23 cellular contexts compared by ENCODE assay signal in the genomic region with DNA sequence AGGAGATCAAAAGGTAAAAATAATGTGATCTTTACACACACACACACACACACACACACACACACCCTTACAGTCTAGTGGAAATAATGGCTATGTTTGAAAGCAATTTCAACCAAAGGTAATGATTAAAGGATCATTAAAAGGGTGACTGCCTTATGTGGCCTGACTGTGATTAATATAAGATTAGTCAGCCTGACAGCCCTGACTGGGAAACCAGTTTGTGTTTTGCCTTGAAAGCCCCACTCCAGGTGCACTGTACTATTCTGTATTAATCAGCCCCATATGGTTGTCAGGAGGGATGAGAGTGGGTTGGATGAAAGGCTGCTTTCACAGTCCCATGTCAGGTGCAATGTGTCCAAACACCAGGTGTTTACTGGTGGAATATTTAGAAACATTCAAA. TPM values are rescaled to one million over a fixed set of nuclear protein-coding genes. Genes with fewer than 3 reads are reported as not detected.
DNase-seq lines count a peak whose midpoint lies in the region; ATAC-seq and TF ChIP-seq lines count a peak whose summit lies in the region.
"Had no signal": no experiment of that assay in that cellular context is flagged by ENCODE, and none has a peak within 500 bp of the region (broad histone marks: within the 10 kb centered on the region; RNA-seq: fewer than 3 reads in every experiment).

No MANE protein-coding gene starts in this region.

- no peak overlapping the region for H3K4me3 ChIP-seq in body of pancreas
- H3K4me3 ChIP-seq in lower lobe of right lung: no peak overlapping the region
- no peak overlapping the region for H3K4me3 ChIP-seq in A673 (ENCODE audit: low read depth, low read length, poor library complexity, severe bottlenecking)
- H3K4me3 ChIP-seq: esophagus squamous epithelium had no signal

- H3K9me3 ChIP-seq in body of pancreas (no peaks in the 10 kb centered on the region), lower lobe of right lung (peaks cover 5% of the 10 kb centered on the region), A673 (ENCODE audit: low read depth, low read length, poor library complexity, severe bottlenecking) (no peaks in the 10 kb centered on the region)
- H3K9me3 ChIP-seq: esophagus squamous epithelium had no signal

- DNase-seq in DMS53 (lab: John Stamatoyannopoulos, UW): peak; percentile 43
- DNase-seq in DMS53 treated with DMSO at 0.1 percent for 48 hours (lab: John Stamatoyannopoulos, UW; ENCODE audit: unreplicated experiment): no peak
- peak; percentile 4 to 41 for DNase-seq in NCI-H526 (lab: John Stamatoyannopoulos, UW)
- no peak for DNase-seq in body of pancreas
- no peak for DNase-seq in SIG-M5 treated with dmso at 0.1 percent for 504 hours (lab: John Stamatoyannopoulos, UW; ENCODE audit: unreplicated experiment)
- DNase-seq in lower lobe of right lung: no peak
- no peak for DNase-seq in A673 (ENCODE audit: low spot score)
- DNase-seq: activated CD4-positive, alpha-beta T cell treated with anti-CD3 and anti-CD28 coated beads, Interleukin-2, amount 10 ng/mL, durations not matched to agents 7 days and 5 days; activated naive CD4-positive, alpha-beta T cell treated with anti-CD3 and anti-CD28 coated beads, Interleukin-2, amount 10 ng/mL, durations not matched to agents 7 days and 5 days; dermis blood vessel endothelial cell; DMS79; esophagus squamous epithelium; H9; head of caudate nucleus; stimulated activated naive CD8-positive, alpha-beta T cell treated with anti-CD3 and anti-CD28 coated beads, Interleukin-15, Interleukin-2, amounts not matched to agents 100 U/mL and 50 U/mL, for 24 hours; SW 1271; trophoblast cell had no signal

- TF ChIP-seq POLR2A in body of pancreas (IDR thresholded peaks at IDR 0.05): no peak

- BruUV-seq in A673 (replicated peaks; lab: Mats Ljungman, UMichigan): no TSS peak

- H3K4me3 Mint-ChIP-seq in nephron: no peak overlapping the region
- H3K4me3 Mint-ChIP-seq: activated CD4-positive, alpha-beta T cell treated with anti-CD3 and anti-CD28 coated beads, Interleukin-2, amount 10 ng/mL, durations not matched to agents 7 days and 5 days; activated naive CD4-positive, alpha-beta T cell treated with anti-CD3 and anti-CD28 coated beads, Interleukin-2, amount 10 ng/mL, durations not matched to agents 7 days and 5 days; H9; neural crest cell had no signal

- ATAC-seq in body of pancreas: peak; percentile 55
- no peak for ATAC-seq in lower lobe of right lung
- ATAC-seq: stimulated activated naive CD8-positive, alpha-beta T cell treated with anti-CD3 and anti-CD28 coated beads, Interleukin-15, Interleukin-2, amounts not matched to agents 100 U/mL and 50 U/mL, for 24 hours had no signal

- H3K27ac ChIP-seq in body of pancreas (no peak overlapping the region), lower lobe of right lung (no peak overlapping the region), A673 (ENCODE audit: low read depth, low read length, poor library complexity, severe bottlenecking) (no peak overlapping the region)
- H3K27ac ChIP-seq: 22Rv1, esophagus squamous epithelium, RWPE1 had no signal

- H3K4me1 Mint-ChIP-seq in nephron: no peaks in the 10 kb centered on the region
- H3K4me1 Mint-ChIP-seq: activated CD4-positive, alpha-beta T cell treated with anti-CD3 and anti-CD28 coated beads, Interleukin-2, amount 10 ng/mL, durations not matched to agents 7 days and 5 days; activated naive CD4-positive, alpha-beta T cell treated with anti-CD3 and anti-CD28 coated beads, Interleukin-2, amount 10 ng/mL, durations not matched to agents 7 days and 5 days; neural crest cell had no signal

- POLR2A ChIA-PET in A673 (lab: Charles Lee; ENCODE audit: low non-redundant PET): no interaction called here

- CTCF ChIA-PET in A673 (lab: Charles Lee): no interaction called here

- H3K27me3 Mint-ChIP-seq in nephron (ENCODE audit: low read depth): no peaks in the 10 kb centered on the region
- H3K27me3 Mint-ChIP-seq: activated CD4-positive, alpha-beta T cell treated with anti-CD3 and anti-CD28 coated beads, Interleukin-2, amount 10 ng/mL, durations not matched to agents 7 days and 5 days; activated naive CD4-positive, alpha-beta T cell treated with anti-CD3 and anti-CD28 coated beads, Interleukin-2, amount 10 ng/mL, durations not matched to agents 7 days and 5 days had no signal

- H3K27me3 ChIP-seq in body of pancreas: no peaks in the 10 kb centered on the region
- no peaks in the 10 kb centered on the region for H3K27me3 ChIP-seq in lower lobe of right lung (ENCODE audit: low read depth)
- H3K27me3 ChIP-seq in A673 (replicated peaks; ENCODE audit: insufficient read depth, low read depth, low read length, poor library complexity): no peaks in the 10 kb centered on the region
- H3K27me3 ChIP-seq: esophagus squamous epithelium had no signal

- H3K36me3 Mint-ChIP-seq in nephron (ENCODE audit: low read depth): no peaks in the 10 kb centered on the region
- H3K36me3 Mint-ChIP-seq: activated naive CD4-positive, alpha-beta T cell treated with anti-CD3 and anti-CD28 coated beads, Interleukin-2, amount 10 ng/mL, durations not matched to agents 7 days and 5 days had no signal

- peak overlapping the region; percentile 64 to 85 (median 80) for H3K27ac Mint-ChIP-seq in nephron
- H3K27ac Mint-ChIP-seq: activated CD4-positive, alpha-beta T cell treated with anti-CD3 and anti-CD28 coated beads, Interleukin-2, amount 10 ng/mL, durations not matched to agents 7 days and 5 days; H9 had no signal

- no peaks in the 10 kb centered on the region for H3K9me3 Mint-ChIP-seq in nephron
- H3K9me3 Mint-ChIP-seq: activated CD4-positive, alpha-beta T cell treated with anti-CD3 and anti-CD28 coated beads, Interleukin-2, amount 10 ng/mL, durations not matched to agents 7 days and 5 days; activated naive CD4-positive, alpha-beta T cell treated with anti-CD3 and anti-CD28 coated beads, Interleukin-2, amount 10 ng/mL, durations not matched to agents 7 days and 5 days; H9 had no signal

- H3K4me1 ChIP-seq in body of pancreas: peaks cover 27% of the 10 kb centered on the region
- peaks cover 26% of the 10 kb centered on the region for H3K4me1 ChIP-seq in lower lobe of right lung
- H3K4me1 ChIP-seq in A673 (ENCODE audit: insufficient read depth, low read length, poor library complexity, severe bottlenecking): no peaks in the 10 kb centered on the region

- intact Hi-C loops in body of pancreas (cut with DNase I): no loop called here
- intact Hi-C loops in lower lobe of right lung (cut with DNase I): no loop called here
- intact Hi-C loops in A673 (cut with micrococcal nuclease; ENCODE audit: unreplicated experiment): no loop called here

- no peaks in the 10 kb centered on the region for H3K36me3 ChIP-seq in body of pancreas (replicated peaks in 1 of 2; ENCODE audit: insufficient read depth in 1 of 2, low read depth in 2 of 2)
- H3K36me3 ChIP-seq in lower lobe of right lung: no peaks in the 10 kb centered on the region
- no peaks in the 10 kb centered on the region for H3K36me3 ChIP-seq in A673 (ENCODE audit: insufficient read depth, low read length, poor library complexity, severe bottlenecking)
- H3K36me3 ChIP-seq: esophagus squamous epithelium had no signal

- no peak for TF ChIP-seq CTCF in body of pancreas (IDR thresholded peaks at IDR 0.05)
- TF ChIP-seq CTCF in nephron (IDR thresholded peaks at IDR 0.05; ENCODE audit: unreplicated experiment in 3 of 3): no peak
- TF ChIP-seq CTCF in lower lobe of right lung (IDR thresholded peaks at IDR 0.05): no peak
- no peak for TF ChIP-seq CTCF in A673 (conservative IDR thresholded peaks at IDR 0.05; ENCODE audit: low read depth, low read length)

RNA-seq across cellular contexts. Expression of a gene that starts 10.5 kb away (rescaled TPM):
- total RNA-seq in body of pancreas (1 to 10 TPM; 1.3 to 4.4 TPM), lower lobe of right lung (11.0 TPM), A673 (2021) (0.09 and 0.19 TPM in 2 replicates)
- total RNA-seq: activated CD4-positive, alpha-beta T cell treated with anti-CD3 and anti-CD28 coated beads, Interleukin-2, amount 10 ng/mL, durations not matched to agents 7 days and 5 days; LHCN-M2; neural crest cell had no signal

RNA-seq across cellular contexts. Expression of a gene that starts 48.3 kb away (rescaled TPM):
- 1 to 10 TPM in 1 of 2 donors, not detected in 1; 1.3 TPM for total RNA-seq in body of pancreas
- total RNA-seq in lower lobe of right lung: 2.3 TPM
- 0.24 and 0.42 TPM in 2 replicates for total RNA-seq in A673 (2021)
- total RNA-seq: activated CD4-positive, alpha-beta T cell treated with anti-CD3 and anti-CD28 coated beads, Interleukin-2, amount 10 ng/mL, durations not matched to agents 7 days and 5 days; LHCN-M2; mesenteric fat pad had no signal

Comparison
In these comparisons a context has a peak if more than half of its experiments do, and no peak if none do; other contexts are left out.
1. DNase-seq: peak in DMS53 (single experiment) and NCI-H526 (2 of 2); none in DMS53 treated with DMSO at 0.1 percent for 48 hours (single experiment), body of pancreas (0 of 4), SIG-M5 treated with dmso at 0.1 percent for 504 hours (single experiment), lower lobe of right lung (single experiment) and A673 (single experiment).